ENCODE assay signal across 21 cellular contexts in genomic region chrX:144790148-144790547, GRCh38.
DNase-seq lines count a peak whose midpoint lies in the region; ATAC-seq, FAIRE-seq and TF ChIP-seq lines count a peak whose summit lies in the region.
"Had no signal": no experiment of that assay in that cellular context is flagged by ENCODE, and none has a peak within 500 bp of the region (broad histone marks: within the 10 kb centered on the region; RNA-seq: fewer than 3 reads in every experiment).

No MANE protein-coding gene starts in this region.

- no peaks in the 10 kb centered on the region for H3K36me3 ChIP-seq in HepG2 (replicated peaks in 1 of 2; ENCODE audit: control insufficient read depth in 1 of 2, insufficient read depth in 2 of 2, low read length in 2 of 2)
- H3K36me3 ChIP-seq in right lobe of liver: no peaks in the 10 kb centered on the region
- H3K36me3 ChIP-seq in thyroid gland: no peaks in the 10 kb centered on the region
- H3K36me3 ChIP-seq: HAP-1 had no signal

- no peak overlapping the region for H2AFZ ChIP-seq in HepG2 (ENCODE audit: low read length)
- H2AFZ ChIP-seq: GM23248 had no signal

- in situ Hi-C loops in HepG2 (cut with HindIII; ENCODE audit: extremely low pct_ligation_motif_present, low pct_unique_long_range_greater_than_20kb): no loop called here

- CTCF ChIA-PET in HepG2 (lab: Yijun Ruan, JAX; ENCODE audit: low intra/inter-chr PET ratio, low total read pairs): no interaction called here

- H3K4me3 ChIP-seq in HepG2 (replicated peaks in 1 of 3; ENCODE audit: insufficient read depth in 1 of 3, low read depth in 2 of 3, low read length in 3 of 3): no peak overlapping the region
- no peak overlapping the region for H3K4me3 ChIP-seq in right lobe of liver
- H3K4me3 ChIP-seq in thyroid gland (replicated peaks in 1 of 3): no peak overlapping the region
- H3K4me3 ChIP-seq: GM12878, GM23248, HAP-1 had no signal

- H3K9me3 ChIP-seq in HepG2 (ENCODE audit: low read length) (peaks cover 61% of the 10 kb centered on the region), right lobe of liver (peaks cover 0 to 9% (median 0%) of the 10 kb centered on the region in 4 donors), thyroid gland (no peaks in the 10 kb centered on the region)
- H3K9me3 ChIP-seq: Caco-2 had no signal

- DNase-seq in HepG2 (ENCODE audit: low spot score) (no peak), right lobe of liver (no peak), HT-29 (ENCODE audit: low spot score) (peak; percentile 19), thyroid gland (no peak), Right ventricle myocardium superior (no peak), SK-N-DZ (ENCODE audit: low spot score) (no peak)
- DNase-seq: 8988T; Caco-2; CD4-positive, CD25-positive, alpha-beta regulatory T cell; CD8-positive, alpha-beta T cell; DMS 273 treated with DMSO at 0.1 percent for 48 hours; DMS79; EL; GDM1; GM23248 had no signal

- H3K27me3 ChIP-seq in HepG2 (ENCODE audit: control insufficient read depth in 1 of 2, insufficient read depth in 2 of 2, low read length in 2 of 2) (no peaks in the 10 kb centered on the region), right lobe of liver (no peaks in the 10 kb centered on the region), thyroid gland (no peaks in the 10 kb centered on the region)

- H3K4me1 ChIP-seq in HepG2 (ENCODE audit: insufficient read depth, low read length): no peaks in the 10 kb centered on the region
- no peaks in the 10 kb centered on the region for H3K4me1 ChIP-seq in right lobe of liver
- no peaks in the 10 kb centered on the region for H3K4me1 ChIP-seq in thyroid gland
- H3K4me1 ChIP-seq: Caco-2, HAP-1 had no signal

- H4K20me1 ChIP-seq in HepG2 (ENCODE audit: insufficient read depth, low read length): no peaks in the 10 kb centered on the region

- no TSS peak for BruUV-seq in HepG2 (replicated peaks; lab: Mats Ljungman, UMichigan)

- TF ChIP-seq POLR2A in HepG2 (IDR thresholded peaks at IDR 0.05; ENCODE audit: insufficient read depth in 1 of 2, low read depth in 2 of 2, low read length in 2 of 2) (no peak), right lobe of liver (IDR thresholded peaks at IDR 0.05) (no peak), thyroid gland (IDR thresholded peaks at IDR 0.05) (no peak)

- TF ChIP-seq RAD21 in HepG2 (CRISPR knock-in tag; IDR thresholded peaks at IDR 0.05): no peak

- no peak overlapping the region for H3K9ac ChIP-seq in HepG2 (ENCODE audit: insufficient read depth, low read depth, low read length)
- H3K9ac ChIP-seq: GM23248 had no signal

- no peak for ATAC-seq in HepG2
- no peak for ATAC-seq in right lobe of liver
- no peak for ATAC-seq in Right ventricle myocardium superior (ENCODE audit: poor library complexity)
- ATAC-seq: CD8-positive, alpha-beta T cell; GM12878 had no signal

- no peak for TF ChIP-seq CTCF in HepG2 (CRISPR knock-in tag; IDR thresholded peaks at IDR 0.05)
- TF ChIP-seq CTCF in right lobe of liver (IDR thresholded peaks at IDR 0.05): no peak
- TF ChIP-seq CTCF in thyroid gland (IDR thresholded peaks at IDR 0.05): no peak

- no peak overlapping the region for H3K4me2 ChIP-seq in HepG2 (ENCODE audit: low read depth, low read length)

- intact Hi-C loops in HepG2 (cut with micrococcal nuclease; ENCODE audit: unreplicated experiment) (no loop called here), right lobe of liver (cut with DNase I) (no loop called here), thyroid gland (cut with DNase I) (no loop called here), Right ventricle myocardium superior (cut with DNase I) (no loop called here)

- POLR2A ChIA-PET in HepG2 (lab: Yijun Ruan, JAX): no interaction called here

- no peak for TF ChIP-seq EP300 in HepG2 (IDR thresholded peaks at IDR 0.05; ENCODE audit: low read depth in 2 of 2, low read length in 2 of 2)
- TF ChIP-seq EP300 in HepG2 (CRISPR knock-in tag; IDR thresholded peaks at IDR 0.05; ENCODE audit: borderline replicate concordance): no peak

- no peaks in the 10 kb centered on the region for H3K79me2 ChIP-seq in HepG2 (ENCODE audit: insufficient read depth, low read length)

- WGBS in HepG2 (ENCODE audit: low lambda C conversion rate): 5% methylated on average over 2 of the region's 2 CpGs
- 65% methylated on average over 2 of the region's 2 CpGs for WGBS in right lobe of liver (ENCODE audit: insufficient coverage, low coverage, low lambda C conversion rate, missing lambda C conversion rate)
- 94 to 100% methylated on average over 2 of the region's 2 CpGs for WGBS in thyroid gland, 2 donors

- no peak for FAIRE-seq in HepG2 (lab: Jason Lieb, UNC)
- FAIRE-seq in colon (lab: Jason Lieb, UNC): peak; percentile 53
- FAIRE-seq: D721Med, GM12878, GM19239 had no signal

- H3K27ac ChIP-seq in HepG2 (ENCODE audit: extremely low read length, insufficient read depth, low read length): no peak overlapping the region
- no peak overlapping the region for H3K27ac ChIP-seq in right lobe of liver
- H3K27ac ChIP-seq in thyroid gland: no peak overlapping the region
- H3K27ac ChIP-seq: C4-2B, GM23248 had no signal

TF ChIP-seq in HepG2, 621 proteins besides CTCF, POLR2A, EP300 and RAD21:
- TF ChIP-seq MATR3 (CRISPR knock-in tag; IDR thresholded peaks at IDR 0.05): no peak
- TF ChIP-seq MAFK (conservative IDR thresholded peaks at IDR 0.05 in 1 of 2, IDR thresholded peaks at IDR 0.05 in 1 of 2; ENCODE audit: low read length in 2 of 2): peak in 1 of 2 experiments; percentile 59; a peak in 2 of 4 replicates
- TF ChIP-seq, protein P1, sequence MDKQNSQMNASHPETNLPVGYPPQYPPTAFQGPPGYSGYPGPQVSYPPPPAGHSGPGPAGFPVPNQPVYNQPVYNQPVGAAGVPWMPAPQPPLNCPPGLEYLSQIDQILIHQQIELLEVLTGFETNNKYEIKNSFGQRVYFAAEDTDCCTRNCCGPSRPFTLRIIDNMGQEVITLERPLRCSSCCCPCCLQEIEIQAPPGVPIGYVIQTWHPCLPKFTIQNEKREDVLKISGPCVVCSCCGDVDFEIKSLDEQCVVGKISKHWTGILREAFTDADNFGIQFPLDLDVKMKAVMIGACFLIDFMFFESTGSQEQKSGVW (CRISPR knock-in tag; IDR thresholded peaks at IDR 0.05; ENCODE audit: borderline replicate concordance): no peak
- no peak for TF ChIP-seq NFYB (CRISPR knock-in tag; IDR thresholded peaks at IDR 0.05)
- TF ChIP-seq ZNF263 (CRISPR knock-in tag; IDR thresholded peaks at IDR 0.05): no peak
- TF ChIP-seq NFKB2 (CRISPR knock-in tag; IDR thresholded peaks at IDR 0.05; ENCODE audit: borderline replicate concordance): no peak
- 0 out of 2 replicates have a peak, but pooled peaks have one; percentile 36 for TF ChIP-seq MAFF (IDR thresholded peaks at IDR 0.05; ENCODE audit: low read depth, low read length)
- TF ChIP-seq TERF1 (CRISPR knock-in tag; IDR thresholded peaks at IDR 0.05): no peak
- TF ChIP-seq AKAP8 (CRISPR knock-in tag; IDR thresholded peaks at IDR 0.05): no peak
